In the genomic region with DNA sequence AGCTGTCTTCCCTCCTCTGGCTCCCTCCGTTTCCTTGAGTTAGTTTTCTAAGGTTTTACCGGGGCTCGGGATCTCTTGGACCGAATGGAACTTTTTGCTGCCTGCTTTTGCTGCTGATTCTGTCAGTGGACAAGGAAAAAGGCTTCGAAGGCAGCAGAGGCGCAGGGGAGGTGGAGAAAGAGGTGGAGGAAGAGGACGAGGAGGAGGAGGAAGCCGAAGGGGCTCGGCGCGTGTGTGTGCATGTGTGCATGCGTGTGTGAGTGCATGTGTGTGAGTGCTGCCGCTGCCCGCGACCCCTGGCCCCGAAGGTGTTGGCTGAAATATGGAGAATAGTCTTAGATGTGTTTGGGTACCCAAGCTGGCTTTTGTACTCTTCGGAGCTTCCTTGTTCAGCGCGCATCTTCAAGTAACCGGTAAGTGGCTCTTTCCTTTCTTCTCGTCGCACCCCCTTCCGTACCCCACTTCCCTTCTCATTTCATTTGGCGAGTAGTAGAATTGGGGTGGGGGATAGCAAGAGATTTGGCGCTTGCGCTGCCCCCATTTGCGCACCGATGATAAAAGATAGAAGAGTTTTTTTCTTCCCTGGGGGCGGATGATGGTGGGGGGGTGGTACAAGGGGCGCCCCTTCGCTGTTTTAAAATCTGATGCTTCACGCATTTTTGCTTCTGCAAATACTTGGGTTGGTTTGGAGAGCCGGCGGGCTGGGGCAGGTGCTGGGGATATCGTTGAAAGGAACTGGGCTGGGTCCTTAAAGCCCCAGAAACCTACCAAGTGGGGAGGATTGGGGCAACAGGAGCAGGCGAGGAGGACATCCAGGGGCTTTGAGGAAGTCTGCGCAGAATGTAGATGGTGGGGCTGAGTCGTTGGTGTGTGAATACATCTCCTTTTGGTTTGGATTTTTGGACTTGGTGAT, we compare ENCODE assay signal across 12 cellular contexts. TPM values are rescaled to one million over a fixed set of nuclear protein-coding genes. Genes with fewer than 3 reads are reported as not detected.
DNase-seq lines count a peak whose midpoint lies in the region; ATAC-seq and TF ChIP-seq lines count a peak whose summit lies in the region.
"Had no signal": no experiment of that assay in that cellular context is flagged by ENCODE, and none has a peak within 500 bp of the region (broad histone marks: within the 10 kb centered on the region; RNA-seq: fewer than 3 reads in every experiment).

No MANE protein-coding gene starts in this region.

- peaks cover 6% of the 10 kb centered on the region for H3K4me1 Mint-ChIP-seq in glutamatergic neuron (ENCODE audit: low read depth, unreplicated experiment)
- no peaks in the 10 kb centered on the region for H3K4me1 Mint-ChIP-seq in CD4-positive, alpha-beta T cell (ENCODE audit: low read depth)
- no peaks in the 10 kb centered on the region for H3K4me1 Mint-ChIP-seq in activated CD4-positive, alpha-beta T cell treated with anti-CD3 and anti-CD28 coated beads, Interleukin-2, amount 10 ng/mL, durations not matched to agents 7 days and 5 days
- H3K4me1 Mint-ChIP-seq: activated CD8-positive, alpha-beta memory T cell treated with anti-CD3 and anti-CD28 coated beads, Interleukin-2, amount 10 ng/mL, durations not matched to agents 7 days and 5 days had no signal

- no peak overlapping the region for H3K27ac ChIP-seq in fibroblast of lung (ENCODE audit: insufficient read depth, low read length)
- H3K27ac ChIP-seq in parathyroid adenoma, result no peak overlapping the region
- H3K27ac ChIP-seq in CD4-positive, alpha-beta T cell (ENCODE audit: low read depth, low read length), result no peak overlapping the region

- H3K4me3 ChIP-seq in fibroblast of lung (replicated peaks in 1 of 4; ENCODE audit: control extremely low read depth in 1 of 4, insufficient read depth in 1 of 4, low read depth in 3 of 4, low read length in 4 of 4) (peak overlapping the region; percentile 23 to 61 (median 42)), parathyroid adenoma (ENCODE audit: low read depth, low read length) (peak overlapping the region; percentile 36)

- peaks cover 16% of the 10 kb centered on the region for H3K27me3 Mint-ChIP-seq in glutamatergic neuron (ENCODE audit: unreplicated experiment)
- H3K27me3 Mint-ChIP-seq in CD4-positive, alpha-beta T cell, result peaks cover 49% of the 10 kb centered on the region
- peaks cover 29% of the 10 kb centered on the region for H3K27me3 Mint-ChIP-seq in activated CD4-positive, alpha-beta T cell treated with anti-CD3 and anti-CD28 coated beads, Interleukin-2, amount 10 ng/mL, durations not matched to agents 7 days and 5 days

- no peaks in the 10 kb centered on the region for H3K9me3 Mint-ChIP-seq in glutamatergic neuron (ENCODE audit: unreplicated experiment)
- H3K9me3 Mint-ChIP-seq in CD4-positive, alpha-beta T cell, result peaks cover 3% of the 10 kb centered on the region
- no peaks in the 10 kb centered on the region for H3K9me3 Mint-ChIP-seq in activated CD4-positive, alpha-beta T cell treated with anti-CD3 and anti-CD28 coated beads, Interleukin-2, amount 10 ng/mL, durations not matched to agents 7 days and 5 days
- H3K9me3 Mint-ChIP-seq: CD8-positive, alpha-beta T cell had no signal

- H4K20me1 ChIP-seq in fibroblast of lung (ENCODE audit: control insufficient read depth, extremely low read depth, insufficient read depth, low read length), result no peaks in the 10 kb centered on the region

- POLR2A ChIA-PET in CD4-positive, alpha-beta T cell (lab: Charles Lee), result no interaction called here
- POLR2A ChIA-PET in activated CD4-positive, alpha-beta T cell treated with anti-CD3 and anti-CD28 coated beads, Interleukin-2, amount 10 ng/mL, durations not matched to agents 7 days and 5 days (lab: Charles Lee), result no interaction called here

- H3K36me3 ChIP-seq in ES-I3 (ENCODE audit: insufficient read depth, low read length) (no peaks in the 10 kb centered on the region), fibroblast of lung (ENCODE audit: control insufficient read depth, insufficient read depth, low read length) (no peaks in the 10 kb centered on the region), parathyroid adenoma (ENCODE audit: control insufficient read depth, insufficient read depth, low read length) (no peaks in the 10 kb centered on the region)

- H3K9me3 ChIP-seq in ES-I3 (ENCODE audit: control insufficient read depth, insufficient read depth, low read length), result no peaks in the 10 kb centered on the region; the same call in 1 of the 2 replicates
- no peaks in the 10 kb centered on the region for H3K9me3 ChIP-seq in fibroblast of lung (ENCODE audit: control insufficient read depth, insufficient read depth, low read depth, low read length)
- no peaks in the 10 kb centered on the region for H3K9me3 ChIP-seq in parathyroid adenoma (ENCODE audit: control insufficient read depth, low read length)
- no peaks in the 10 kb centered on the region for H3K9me3 ChIP-seq in CD4-positive, alpha-beta T cell (ENCODE audit: control insufficient read depth, low read length)

- H3K79me2 ChIP-seq in fibroblast of lung (ENCODE audit: control insufficient read depth, insufficient read depth, low read length) (no peaks in the 10 kb centered on the region), parathyroid adenoma (no peaks in the 10 kb centered on the region)

- H3K9ac ChIP-seq in ES-I3 (ENCODE audit: low read depth, low read length), result peak overlapping the region; percentile 57
- no peak overlapping the region for H3K9ac ChIP-seq in fibroblast of lung (ENCODE audit: insufficient read depth, low read length)
- no peak overlapping the region for H3K9ac ChIP-seq in parathyroid adenoma

- TF ChIP-seq CTCF in fibroblast of lung (conservative IDR thresholded peaks at IDR 0.05 in 1 of 2, IDR thresholded peaks at IDR 0.05 in 1 of 2; ENCODE audit: low read depth in 1 of 2, low read length in 2 of 2) (no peak), parathyroid adenoma (IDR thresholded peaks at IDR 0.05) (no peak), glutamatergic neuron (IDR thresholded peaks at IDR 0.05; ENCODE audit: partially characterized antibody, unreplicated experiment) (no peak)
- no peak for TF ChIP-seq CTCF in CD4-positive, alpha-beta T cell (IDR thresholded peaks at IDR 0.05)

- H3K27ac Mint-ChIP-seq in glutamatergic neuron (ENCODE audit: unreplicated experiment), result no peak overlapping the region
- no peak overlapping the region for H3K27ac Mint-ChIP-seq in CD4-positive, alpha-beta T cell
- no peak overlapping the region for H3K27ac Mint-ChIP-seq in activated CD4-positive, alpha-beta T cell treated with anti-CD3 and anti-CD28 coated beads, Interleukin-2, amount 10 ng/mL, durations not matched to agents 7 days and 5 days
- H3K27ac Mint-ChIP-seq: activated CD8-positive, alpha-beta memory T cell treated with anti-CD3 and anti-CD28 coated beads, Interleukin-2, amount 10 ng/mL, durations not matched to agents 7 days and 5 days; CD8-positive, alpha-beta T cell; memory B cell had no signal

- no peak for ATAC-seq in CD4-positive, alpha-beta T cell (ENCODE audit: poor library complexity)
- ATAC-seq: activated CD8-positive, alpha-beta memory T cell treated with anti-CD3 and anti-CD28 coated beads, Interleukin-2, amount 10 ng/mL, durations not matched to agents 7 days and 5 days; CD8-positive, alpha-beta T cell had no signal

- DNase-seq in NCI-H82 (lab: John Stamatoyannopoulos, UW) (peak; percentile 65), fibroblast of lung (ENCODE audit: low read depth in 2 of 2) (peak; percentile 1 to 21), glutamatergic neuron (no peak), SHP77 (lab: John Stamatoyannopoulos, UW) (no peak)
- no peak for DNase-seq in CD4-positive, alpha-beta T cell
- no peak for DNase-seq in activated CD4-positive, alpha-beta T cell treated with anti-CD3 and anti-CD28 coated beads, Interleukin-2, amount 10 ng/mL, durations not matched to agents 7 days and 5 days
- DNase-seq: activated CD8-positive, alpha-beta memory T cell treated with anti-CD3 and anti-CD28 coated beads, Interleukin-2, amount 10 ng/mL, durations not matched to agents 7 days and 5 days; CD8-positive, alpha-beta T cell had no signal

- no peaks in the 10 kb centered on the region for H3K4me1 ChIP-seq in ES-I3 (ENCODE audit: insufficient read depth, low read length)
- no peaks in the 10 kb centered on the region for H3K4me1 ChIP-seq in fibroblast of lung (ENCODE audit: control insufficient read depth, extremely low read depth, insufficient read depth, low read length)
- no peaks in the 10 kb centered on the region for H3K4me1 ChIP-seq in parathyroid adenoma

- intact Hi-C loops in CD4-positive, alpha-beta T cell (cut with DNase I, micrococcal nuclease), result no loop called here

- H3K27me3 ChIP-seq in fibroblast of lung (ENCODE audit: control insufficient read depth, insufficient read depth, low read length), result peaks cover 11% of the 10 kb centered on the region
- H3K27me3 ChIP-seq in parathyroid adenoma (ENCODE audit: control insufficient read depth, insufficient read depth, low read length), result no peaks in the 10 kb centered on the region
- peaks cover 32% of the 10 kb centered on the region for H3K27me3 ChIP-seq in CD4-positive, alpha-beta T cell (ENCODE audit: control insufficient read depth, insufficient read depth, low read length)

- no peaks in the 10 kb centered on the region for H3K36me3 Mint-ChIP-seq in glutamatergic neuron (ENCODE audit: unreplicated experiment)
- H3K36me3 Mint-ChIP-seq in CD4-positive, alpha-beta T cell (ENCODE audit: low read depth), result no peaks in the 10 kb centered on the region
- no peaks in the 10 kb centered on the region for H3K36me3 Mint-ChIP-seq in activated CD4-positive, alpha-beta T cell treated with anti-CD3 and anti-CD28 coated beads, Interleukin-2, amount 10 ng/mL, durations not matched to agents 7 days and 5 days (ENCODE audit: low read depth)
- H3K36me3 Mint-ChIP-seq: activated CD8-positive, alpha-beta memory T cell treated with anti-CD3 and anti-CD28 coated beads, Interleukin-2, amount 10 ng/mL, durations not matched to agents 7 days and 5 days; CD8-positive, alpha-beta T cell; memory B cell had no signal

- H2AFZ ChIP-seq in fibroblast of lung (ENCODE audit: low read length) (peak overlapping the region; percentile 26), parathyroid adenoma (peak overlapping the region; percentile 55)

- H3K4me3 Mint-ChIP-seq in glutamatergic neuron (ENCODE audit: unreplicated experiment), result no peak overlapping the region
- no peak overlapping the region for H3K4me3 Mint-ChIP-seq in CD4-positive, alpha-beta T cell
- H3K4me3 Mint-ChIP-seq in activated CD4-positive, alpha-beta T cell treated with anti-CD3 and anti-CD28 coated beads, Interleukin-2, amount 10 ng/mL, durations not matched to agents 7 days and 5 days, result no peak overlapping the region
- H3K4me3 Mint-ChIP-seq: activated CD8-positive, alpha-beta memory T cell treated with anti-CD3 and anti-CD28 coated beads, Interleukin-2, amount 10 ng/mL, durations not matched to agents 7 days and 5 days; CD8-positive, alpha-beta T cell; memory B cell had no signal

- H3K4me2 ChIP-seq in fibroblast of lung (ENCODE audit: extremely low read depth, insufficient read depth, low read length) (peak overlapping the region; percentile 66), parathyroid adenoma (ENCODE audit: low read length) (peak overlapping the region; percentile 68)

- CTCF ChIA-PET in CD4-positive, alpha-beta T cell (lab: Charles Lee), result no interaction called here
- CTCF ChIA-PET in activated CD4-positive, alpha-beta T cell treated with anti-CD3 and anti-CD28 coated beads, Interleukin-2, amount 10 ng/mL, durations not matched to agents 7 days and 5 days (lab: Charles Lee), result no interaction called here

RNA-seq across cellular contexts. Expression of a gene that starts 0.7 kb away (rescaled TPM):
- total RNA-seq in fibroblast of lung, result not detected in 2 replicates
- polyA plus RNA-seq in fibroblast of lung, result 0.14 and 0.69 TPM in 2 replicates
- 0.23 and 0.71 TPM in 2 replicates for polyA plus RNA-seq in fibroblast of lung (2012)
- 0.44 TPM in 1 of 2 replicates, not detected in the other for polyA minus RNA-seq in fibroblast of lung (ENCODE audit: low replicate concordance)
- total RNA-seq in glutamatergic neuron (ENCODE audit: unreplicated experiment), result 5.6 TPM
- total RNA-seq in CD4-positive, alpha-beta T cell, result not detected
- total RNA-seq in activated CD4-positive, alpha-beta T cell treated with anti-CD3 and anti-CD28 coated beads, Interleukin-2, amount 10 ng/mL, durations not matched to agents 7 days and 5 days, result not detected
- total RNA-seq: activated CD8-positive, alpha-beta memory T cell treated with anti-CD3 and anti-CD28 coated beads, Interleukin-2, amount 10 ng/mL, durations not matched to agents 7 days and 5 days; CD8-positive, alpha-beta T cell; OCI-LY7 had no signal

Comparison
In these comparisons a context has a peak if more than half of its experiments do, and no peak if none do; other contexts are left out.
1. DNase-seq: peak in NCI-H82 (single experiment) and fibroblast of lung (2 of 2); none in glutamatergic neuron (single experiment), CD4-positive, alpha-beta T cell (0 of 10), activated CD4-positive, alpha-beta T cell treated with anti-CD3 and anti-CD28 coated beads, Interleukin-2, amount 10 ng/mL, durations not matched to agents 7 days and 5 days (single experiment) and SHP77 (0 of 2).